ENCODE assay signal across 22 cellular contexts in genomic region chr7:33853361-33854062, GRCh38. TPM values are rescaled to one million over a fixed set of nuclear protein-coding genes. Genes with fewer than 3 reads are reported as not detected.
DNase-seq lines count a peak whose midpoint lies in the region; FAIRE-seq and TF ChIP-seq lines count a peak whose summit lies in the region.
"Had no signal": no experiment of that assay in that cellular context is flagged by ENCODE, and none has a peak within 500 bp of the region (broad histone marks: within the 10 kb centered on the region; RNA-seq: fewer than 3 reads in every experiment).

No MANE protein-coding gene starts in this region.

- no peaks in the 10 kb centered on the region for H3K36me3 ChIP-seq in astrocyte (ENCODE audit: insufficient read depth, low read length)
- H3K36me3 ChIP-seq: cardiac muscle cell, upper lobe of right lung had no signal

- peak; percentile 60 for FAIRE-seq in astrocyte (lab: Jason Lieb, UNC)
- FAIRE-seq: frontal cortex had no signal

- DNase-seq in AG08395 (ENCODE audit: low spot score): peak; percentile 82
- DNase-seq in HFFc6: peak; percentile 84
- peak; percentile 95 for DNase-seq in astrocyte (ENCODE audit: low read depth)
- DNase-seq in glomerular visceral epithelial cell (ENCODE audit: extremely low spot score): peak; percentile 38
- no peak for DNase-seq in NCI-H2196 (lab: John Stamatoyannopoulos, UW; ENCODE audit: unreplicated experiment)
- DNase-seq in iPS-NIHi7 (ENCODE audit: extremely low spot score): no peak
- no peak for DNase-seq in activated T-cell treated with anti-CD3 and anti-CD28 coated beads for 4 hours
- DNase-seq in central memory CD4-positive, alpha-beta T cell: no peak
- DNase-seq: activated CD4-positive, alpha-beta T cell treated with anti-CD3 and anti-CD28 coated beads for 36 hours; activated CD8-positive, alpha-beta memory T cell treated with anti-CD3 and anti-CD28 coated beads, Interleukin-2, amount 50 U/mL, for 48 hours; activated naive CD4-positive, alpha-beta T cell treated with anti-CD3 and anti-CD28 coated beads, Interleukin-2, amount 10 ng/mL, durations not matched to agents 7 days and 5 days; NCI-H187 treated with DMSO at 0.1 percent for 48 hours; NCI-H524; stimulated activated CD4-positive, alpha-beta T cell treated with anti-CD3 and anti-CD28 coated beads, Interleukin-12 subunit alpha, Interleukin-12 subunit beta, amount 100 ng/mL, for 4 hours; stimulated activated naive CD4-positive, alpha-beta T cell; T-helper 9 cell; upper lobe of right lung had no signal

- H3K27me3 Mint-ChIP-seq in HFFc6 (ENCODE audit: insufficient read depth) (peaks cover 6% of the 10 kb centered on the region), astrocyte (ENCODE audit: low read depth, unreplicated experiment) (peaks cover 4% of the 10 kb centered on the region)

- peak overlapping the region; percentile 50 for H3K4me3 Mint-ChIP-seq in HFFc6
- no peak overlapping the region for H3K4me3 Mint-ChIP-seq in astrocyte (ENCODE audit: unreplicated experiment)
- H3K4me3 Mint-ChIP-seq: activated CD4-positive, alpha-beta T cell treated with anti-CD3 and anti-CD28 coated beads for 36 hours; activated naive CD4-positive, alpha-beta T cell treated with anti-CD3 and anti-CD28 coated beads, Interleukin-2, amount 10 ng/mL, durations not matched to agents 7 days and 5 days; natural killer cell treated with Interleukin-12 subunit alpha and Interleukin-12 subunit beta and Interleukin-15 and Interleukin-18, amount 100 ng/mL, for 72 hours had no signal

- H3K27ac Mint-ChIP-seq in HFFc6 (peak overlapping the region; percentile 64), astrocyte (ENCODE audit: unreplicated experiment) (peak overlapping the region; percentile 77)
- H3K27ac Mint-ChIP-seq: activated CD4-positive, alpha-beta T cell treated with anti-CD3 and anti-CD28 coated beads for 36 hours; activated naive CD4-positive, alpha-beta T cell treated with anti-CD3 and anti-CD28 coated beads, Interleukin-2, amount 10 ng/mL, durations not matched to agents 7 days and 5 days; natural killer cell treated with Interleukin-12 subunit alpha and Interleukin-12 subunit beta and Interleukin-15 and Interleukin-18, amount 100 ng/mL, for 72 hours; progenitor cell of endocrine pancreas had no signal

- no peaks in the 10 kb centered on the region for H3K36me3 Mint-ChIP-seq in HFFc6 (ENCODE audit: low read depth)
- H3K36me3 Mint-ChIP-seq in astrocyte (ENCODE audit: low read depth, unreplicated experiment): no peaks in the 10 kb centered on the region
- H3K36me3 Mint-ChIP-seq: activated naive CD4-positive, alpha-beta T cell treated with anti-CD3 and anti-CD28 coated beads, Interleukin-2, amount 10 ng/mL, durations not matched to agents 7 days and 5 days; natural killer cell treated with Interleukin-12 subunit alpha and Interleukin-12 subunit beta and Interleukin-15 and Interleukin-18, amount 100 ng/mL, for 72 hours had no signal

- H3K27me3 ChIP-seq in astrocyte (ENCODE audit: insufficient read depth, low read length): no peaks in the 10 kb centered on the region
- H3K27me3 ChIP-seq: cardiac muscle cell, upper lobe of right lung had no signal

- peak overlapping the region; percentile 78 for H3K4me2 ChIP-seq in astrocyte (ENCODE audit: low read length)

- H3K9me3 Mint-ChIP-seq in HFFc6 (no peaks in the 10 kb centered on the region), astrocyte (ENCODE audit: unreplicated experiment) (peaks cover 2% of the 10 kb centered on the region)
- H3K9me3 Mint-ChIP-seq: activated naive CD4-positive, alpha-beta T cell treated with anti-CD3 and anti-CD28 coated beads, Interleukin-2, amount 10 ng/mL, durations not matched to agents 7 days and 5 days had no signal

- no peak overlapping the region for H3K4me3 ChIP-seq in astrocyte (ENCODE audit: insufficient read depth, low read depth, low read length)
- H3K4me3 ChIP-seq: cardiac muscle cell, upper lobe of right lung had no signal

- H3K9me3 ChIP-seq in astrocyte (ENCODE audit: insufficient read depth, low read depth, low read length): no peaks in the 10 kb centered on the region
- H3K9me3 ChIP-seq: upper lobe of right lung had no signal

- TF ChIP-seq CTCF in HFFc6 (IDR thresholded peaks at IDR 0.05) (no peak), astrocyte (IDR thresholded peaks at IDR 0.05; ENCODE audit: insufficient read depth, low read depth, low read length) (no peak)

- H3K4me1 Mint-ChIP-seq in HFFc6 (ENCODE audit: low read depth) (peaks cover 56% of the 10 kb centered on the region), astrocyte (ENCODE audit: low read depth, unreplicated experiment) (peaks cover 35% of the 10 kb centered on the region)
- H3K4me1 Mint-ChIP-seq: activated CD4-positive, alpha-beta T cell treated with anti-CD3 and anti-CD28 coated beads for 36 hours; activated naive CD4-positive, alpha-beta T cell treated with anti-CD3 and anti-CD28 coated beads, Interleukin-2, amount 10 ng/mL, durations not matched to agents 7 days and 5 days had no signal

- peak overlapping the region; percentile 0 for H3K9ac ChIP-seq in astrocyte (ENCODE audit: low read length)

- peak overlapping the region; percentile 62 for H3K27ac ChIP-seq in astrocyte (ENCODE audit: low read depth, low read length)
- H3K27ac ChIP-seq: cardiac muscle cell, upper lobe of right lung had no signal

- no peak overlapping the region for H2AFZ ChIP-seq in astrocyte (ENCODE audit: low read depth, low read length)

- H3K4me1 ChIP-seq in astrocyte (ENCODE audit: insufficient read depth, low read length): peaks cover 30% of the 10 kb centered on the region
- H3K4me1 ChIP-seq: upper lobe of right lung had no signal

- no peaks in the 10 kb centered on the region for H4K20me1 ChIP-seq in astrocyte (ENCODE audit: insufficient read depth, low read length)

- no peaks in the 10 kb centered on the region for H3K79me2 ChIP-seq in astrocyte (ENCODE audit: insufficient read depth, low read length)

RNA-seq across cellular contexts. Expression of gene BMPER, which starts 51.8 kb away (rescaled TPM):
- 10 to 100 TPM in 4 of 6 experiments, 1 to 10 TPM in 2; 9.4 to 13.5 (median 11.1) TPM for total RNA-seq in HFFc6 (2021; fragmentation: NEBNext Ultra II Directional; extraction: Animal tissue kit (Norgen Biotek cat#: 25700))
- total RNA-seq in astrocyte: 2.1 and 4.4 TPM in 2 replicates
- total RNA-seq: activated CD4-positive, alpha-beta T cell treated with anti-CD3 and anti-CD28 coated beads for 36 hours; G401 had no signal

Comparison
In these comparisons a context has a peak if more than half of its experiments do, and no peak if none do; other contexts are left out.
1. DNase-seq: peak in AG08395 (single experiment), HFFc6 (single experiment), astrocyte (single experiment) and glomerular visceral epithelial cell (single experiment); none in NCI-H2196 (single experiment), iPS-NIHi7 (single experiment), activated T-cell treated with anti-CD3 and anti-CD28 coated beads for 4 hours (single experiment) and central memory CD4-positive, alpha-beta T cell (single experiment).